Comparison of ENCODE assay signal across 1 cellular context in the genomic region with DNA sequence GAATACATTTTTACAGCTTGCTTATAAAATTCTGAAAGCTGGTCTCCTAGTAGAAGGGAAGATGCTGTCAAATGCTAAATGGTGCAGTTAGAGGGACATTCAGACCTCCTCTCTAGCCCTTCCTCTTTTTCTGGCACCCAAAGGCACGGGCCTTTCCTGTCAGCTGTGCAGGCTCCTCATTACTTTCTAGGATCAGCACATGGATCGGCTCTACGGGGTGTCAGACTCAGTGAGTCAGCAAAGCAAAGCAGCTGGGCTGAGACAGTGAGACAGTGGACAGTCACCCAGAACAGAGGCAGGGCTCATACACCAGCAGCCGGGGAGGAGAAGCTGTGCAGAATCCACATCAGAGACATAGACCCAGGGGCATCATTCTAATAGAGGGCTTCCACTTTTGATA.
TF ChIP-seq lines count a peak whose summit lies in the region.

No MANE protein-coding gene starts in this region.

TF ChIP-seq in HepG2, 621 proteins besides CTCF, POLR2A, EP300 and RAD21 (continued from another document):
- TF ChIP-seq, protein P1, sequence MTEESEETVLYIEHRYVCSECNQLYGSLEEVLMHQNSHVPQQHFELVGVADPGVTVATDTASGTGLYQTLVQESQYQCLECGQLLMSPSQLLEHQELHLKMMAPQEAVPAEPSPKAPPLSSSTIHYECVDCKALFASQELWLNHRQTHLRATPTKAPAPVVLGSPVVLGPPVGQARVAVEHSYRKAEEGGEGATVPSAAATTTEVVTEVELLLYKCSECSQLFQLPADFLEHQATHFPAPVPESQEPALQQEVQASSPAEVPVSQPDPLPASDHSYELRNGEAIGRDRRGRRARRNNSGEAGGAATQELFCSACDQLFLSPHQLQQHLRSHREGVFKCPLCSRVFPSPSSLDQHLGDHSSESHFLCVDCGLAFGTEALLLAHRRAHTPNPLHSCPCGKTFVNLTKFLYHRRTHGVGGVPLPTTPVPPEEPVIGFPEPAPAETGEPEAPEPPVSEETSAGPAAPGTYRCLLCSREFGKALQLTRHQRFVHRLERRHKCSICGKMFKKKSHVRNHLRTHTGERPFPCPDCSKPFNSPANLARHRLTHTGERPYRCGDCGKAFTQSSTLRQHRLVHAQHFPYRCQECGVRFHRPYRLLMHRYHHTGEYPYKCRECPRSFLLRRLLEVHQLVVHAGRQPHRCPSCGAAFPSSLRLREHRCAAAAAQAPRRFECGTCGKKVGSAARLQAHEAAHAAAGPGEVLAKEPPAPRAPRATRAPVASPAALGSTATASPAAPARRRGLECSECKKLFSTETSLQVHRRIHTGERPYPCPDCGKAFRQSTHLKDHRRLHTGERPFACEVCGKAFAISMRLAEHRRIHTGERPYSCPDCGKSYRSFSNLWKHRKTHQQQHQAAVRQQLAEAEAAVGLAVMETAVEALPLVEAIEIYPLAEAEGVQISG (CRISPR knock-in tag; IDR thresholded peaks at IDR 0.05) = no peak
- TF ChIP-seq ZNF550 (CRISPR knock-in tag; IDR thresholded peaks at IDR 0.05; ENCODE audit: borderline replicate concordance) (no peak), NCOA1 (CRISPR knock-in tag; IDR thresholded peaks at IDR 0.05) (no peak)
